In genomic region chr11:63369165-63369970, GRCh38 we compare ENCODE assay signal across 14 cellular contexts. TPM values are rescaled to one million over a fixed set of nuclear protein-coding genes. Genes with fewer than 3 reads are reported as not detected.
A peak's percentile ranks its signal among the peaks of the same experiment; 100 is the strongest.
DNase-seq lines count a peak whose midpoint lies in the region; TF ChIP-seq lines count a peak whose summit lies in the region.
"Had no signal": no experiment of that assay in that cellular context is flagged by ENCODE, and none has a peak within 500 bp of the region (broad histone marks: within the 10 kb centered on the region; RNA-seq: fewer than 3 reads in every experiment).

Gene SLC22A9 (plus strand): TSS chr11:63369785. CDS start chr11:63370057, 272 bp downstream.

- no peak within 1 kb of the TSS for H3K4me3 Mint-ChIP-seq in activated CD4-positive, alpha-beta T cell treated with anti-CD3 and anti-CD28 coated beads, Interleukin-2, amount 10 ng/mL, durations not matched to agents 24 days and 14 days
- H3K4me3 Mint-ChIP-seq: CD4-positive, alpha-beta memory T cell had no signal

- H3K9me3 Mint-ChIP-seq in activated CD4-positive, alpha-beta T cell treated with anti-CD3 and anti-CD28 coated beads, Interleukin-2, amount 10 ng/mL, durations not matched to agents 24 days and 14 days = no peaks in the 10 kb centered on the region

- no peaks in the 10 kb centered on the region for H3F3A ChIP-seq in smooth muscle cell (ENCODE audit: low read depth)

- no peaks in the 10 kb centered on the region for H4K20me1 ChIP-seq in smooth muscle cell (ENCODE audit: low read depth)

- no peak within 1 kb of the TSS for H3K4me2 ChIP-seq in smooth muscle cell

- no peak within 1 kb of the TSS for H3K27ac Mint-ChIP-seq in activated CD4-positive, alpha-beta T cell treated with anti-CD3 and anti-CD28 coated beads, Interleukin-2, amount 10 ng/mL, durations not matched to agents 24 days and 14 days
- H3K27ac Mint-ChIP-seq: CD4-positive, alpha-beta memory T cell had no signal

- no peak within 1 kb of the TSS for H3K9ac ChIP-seq in colonic mucosa (ENCODE audit: low read depth in 2 of 2, low read length in 2 of 2)
- peak within 1 kb of the TSS; percentile 34 to 85 for H3K9ac ChIP-seq in liver (ENCODE audit: low read depth in 1 of 2, low read length in 2 of 2)
- H3K9ac ChIP-seq in smooth muscle cell (ENCODE audit: low read depth) = no peak within 1 kb of the TSS

- TF ChIP-seq RAD21 in liver (IDR thresholded peaks at IDR 0.05) = peak in 1 of 2 donors; percentile 21

- no peaks in the 10 kb centered on the region for H3K36me3 Mint-ChIP-seq in activated CD4-positive, alpha-beta T cell treated with anti-CD3 and anti-CD28 coated beads, Interleukin-2, amount 10 ng/mL, durations not matched to agents 24 days and 14 days (ENCODE audit: low read depth)
- H3K36me3 Mint-ChIP-seq: CD4-positive, alpha-beta memory T cell had no signal

- TF ChIP-seq CTCF in colonic mucosa (IDR thresholded peaks at IDR 0.05) (no peak), liver (IDR thresholded peaks at IDR 0.05; ENCODE audit: low read depth, low read length, missing input control) (no peak), smooth muscle cell (IDR thresholded peaks at IDR 0.05; ENCODE audit: borderline replicate concordance, insufficient read depth, poor library complexity, severe bottlenecking) (no peak)

- intact Hi-C loops in colonic mucosa (cut with DNase I) = no loop called here
- intact Hi-C loops in activated CD4-positive, alpha-beta T cell treated with anti-CD3 and anti-CD28 coated beads, Interleukin-2, amount 10 ng/mL, durations not matched to agents 24 days and 14 days (cut with micrococcal nuclease) = no loop called here

- H3K4me1 Mint-ChIP-seq in activated CD4-positive, alpha-beta T cell treated with anti-CD3 and anti-CD28 coated beads, Interleukin-2, amount 10 ng/mL, durations not matched to agents 24 days and 14 days = no peaks in the 10 kb centered on the region
- H3K4me1 Mint-ChIP-seq: CD4-positive, alpha-beta memory T cell had no signal

- WGBS in liver = 25% methylated on average over 10 of the region's 10 CpGs
- WGBS in smooth muscle cell (ENCODE audit: low lambda C conversion rate) = 88% methylated on average over 10 of the region's 10 CpGs

- no peaks in the 10 kb centered on the region for H3K79me2 ChIP-seq in smooth muscle cell (ENCODE audit: low read depth)

- no peak within 1 kb of the TSS for H3K27ac ChIP-seq in colonic mucosa
- peak within 1 kb of the TSS; percentile 80 to 83 for H3K27ac ChIP-seq in liver (ENCODE audit: low read depth in 1 of 2, low read length in 2 of 2)
- no peak within 1 kb of the TSS for H3K27ac ChIP-seq in smooth muscle cell (ENCODE audit: low read depth)
- H3K27ac ChIP-seq: C4-2B had no signal

- no peaks in the 10 kb centered on the region for H3K36me3 ChIP-seq in colonic mucosa
- H3K36me3 ChIP-seq in liver (ENCODE audit: control insufficient read depth in 4 of 4, insufficient read depth in 3 of 4, low read depth in 1 of 4, low read length in 3 of 4) = no peaks in the 10 kb centered on the region
- no peaks in the 10 kb centered on the region for H3K36me3 ChIP-seq in smooth muscle cell (ENCODE audit: low read depth)
- H3K36me3 ChIP-seq: BE2C had no signal

- H3K9me3 ChIP-seq in colonic mucosa (no peaks in the 10 kb centered on the region), liver (ENCODE audit: control insufficient read depth in 4 of 4, low read length in 3 of 4) (no peaks in the 10 kb centered on the region), smooth muscle cell (replicated peaks; ENCODE audit: low read depth) (no peaks in the 10 kb centered on the region)
- H3K9me3 ChIP-seq: BE2C had no signal

- H3K27me3 Mint-ChIP-seq in activated CD4-positive, alpha-beta T cell treated with anti-CD3 and anti-CD28 coated beads, Interleukin-2, amount 10 ng/mL, durations not matched to agents 24 days and 14 days = peaks cover 7% of the 10 kb centered on the region

- H2AFZ ChIP-seq in smooth muscle cell (ENCODE audit: low read depth) = no peak within 1 kb of the TSS

- H3K4me1 ChIP-seq in colonic mucosa = no peaks in the 10 kb centered on the region
- H3K4me1 ChIP-seq in liver (ENCODE audit: control insufficient read depth in 4 of 4, insufficient read depth in 4 of 4, low read length in 3 of 4) = peaks cover 1 to 34% (median 17%) of the 10 kb centered on the region in 4 donors
- no peaks in the 10 kb centered on the region for H3K4me1 ChIP-seq in smooth muscle cell (ENCODE audit: low read depth)
- H3K4me1 ChIP-seq: BE2C had no signal

- H3K27me3 ChIP-seq in colonic mucosa (no peaks in the 10 kb centered on the region), liver (ENCODE audit: control insufficient read depth in 4 of 4, insufficient read depth in 4 of 4, low read length in 3 of 4) (no peaks in the 10 kb centered on the region), smooth muscle cell (ENCODE audit: low read depth) (no peaks in the 10 kb centered on the region)
- H3K27me3 ChIP-seq: BE2C had no signal

- DNase-seq in HT-29 (ENCODE audit: low spot score) (peak; percentile 45), colonic mucosa (peak; percentile 23), smooth muscle cell (lab: John Stamatoyannopoulos, UW; ENCODE audit: unreplicated experiment) (no peak), AG20443 (ENCODE audit: low spot score) (no peak), NCI-H1417 (lab: John Stamatoyannopoulos, UW) (no peak)
- no peak for DNase-seq in activated CD4-positive, alpha-beta T cell treated with anti-CD3 and anti-CD28 coated beads, Interleukin-2, amount 10 ng/mL, durations not matched to agents 24 days and 14 days
- DNase-seq: BE2C, DMS53, H7 had no signal

- H3K4me3 ChIP-seq in colonic mucosa (no peak within 1 kb of the TSS), liver (ENCODE audit: low read depth in 1 of 3, low read length in 3 of 3) (peak within 1 kb of the TSS; percentile 54 to 66 (median 61)), smooth muscle cell (peak within 1 kb of the TSS; percentile 28)
- H3K4me3 ChIP-seq: K562 had no signal

TF ChIP-seq in liver, 16 proteins besides CTCF, POLR2A, EP300 and RAD21 (continues in another document):
- TF ChIP-seq HNF4A (conservative IDR thresholded peaks at IDR 0.05) (peak; percentile 85 to 91), TAF1 (conservative IDR thresholded peaks at IDR 0.05) (peak; percentile 75), HNF4G (IDR thresholded peaks at IDR 0.05) (peak; percentile 62), FOXA2 (IDR thresholded peaks at IDR 0.05) (no peak), FOXA1 (IDR thresholded peaks at IDR 0.05) (peak; percentile 32), EGR1 (IDR thresholded peaks at IDR 0.05; ENCODE audit: low read depth in 2 of 2) (no peak), REST (IDR thresholded peaks at IDR 0.05) (peak; percentile 73), SP1 (IDR thresholded peaks at IDR 0.05) (peak; percentile 85), NR2F2 (IDR thresholded peaks at IDR 0.05) (no peak), MAX (IDR thresholded peaks at IDR 0.05) (no peak), RXRA (IDR thresholded peaks at IDR 0.05) (peak; percentile 34 to 41), ZBTB33 (IDR thresholded peaks at IDR 0.05) (peak; percentile 21), JUND (IDR thresholded peaks at IDR 0.05) (peak in 1 of 2 donors; percentile 71)

RNA-seq across cellular contexts. Expression of gene SLC22A9, which starts in this region (rescaled TPM):
- 0.18 and 0.43 TPM in 2 replicates for total RNA-seq in HT-29 (2014; rRNA removed; shearing (Covaris generic))
- total RNA-seq in colonic mucosa (under 1 TPM in 1 of 2 donors, not detected in 1; 0.22 TPM), liver (100 to 1,000 TPM in 1 of 2 donors, 10 to 100 TPM in 1; 25.8 to 138 TPM), smooth muscle cell (not detected in 2 replicates)
- polyA plus RNA-seq in liver (10 to 100 TPM in 1 of 2 donors, 1 to 10 TPM in 1; 10.0 to 12.0 TPM), smooth muscle cell (not detected in 2 replicates)
- not detected in 2 replicates for total RNA-seq in activated CD4-positive, alpha-beta T cell treated with anti-CD3 and anti-CD28 coated beads, Interleukin-2, amount 10 ng/mL, durations not matched to agents 24 days and 14 days
- total RNA-seq: CD4-positive, alpha-beta memory T cell; H7; HT1080; K562 had no signal
- polyA plus RNA-seq: CD4-positive, alpha-beta memory T cell; K562 had no signal

Comparison
In these comparisons a context has a peak if more than half of its experiments do, and no peak if none do; other contexts are left out.
1. RNA of gene SLC22A9 (total RNA-seq): 25.8 to 138 TPM in liver; 0.18 to 0.43 TPM in HT-29, 0.22 TPM in colonic mucosa, not detected in smooth muscle cell and not detected in activated CD4-positive, alpha-beta T cell treated with anti-CD3 and anti-CD28 coated beads, Interleukin-2, amount 10 ng/mL, durations not matched to agents 24 days and 14 days; every median in the first group is over 10 times any median in the second.
2. RNA of gene SLC22A9 (polyA plus RNA-seq): 10.0 to 12.0 TPM in liver; not detected in smooth muscle cell; every median in the first group is over 10 times any median in the second.
3. Peak in DNase-seq in HT-29; RNA of the gene not detected or under 1 TPM.
4. Peak in DNase-seq in colonic mucosa; RNA of the gene not detected or under 1 TPM.
5. H3K27ac ChIP-seq: peak in liver (2 of 2); none in colonic mucosa (single experiment) and smooth muscle cell (single experiment).
6. H3K9ac ChIP-seq: peak in liver (2 of 2); none in colonic mucosa (0 of 2) and smooth muscle cell (single experiment).